ENCODE assay signal across 25 cellular contexts in the genomic region with DNA sequence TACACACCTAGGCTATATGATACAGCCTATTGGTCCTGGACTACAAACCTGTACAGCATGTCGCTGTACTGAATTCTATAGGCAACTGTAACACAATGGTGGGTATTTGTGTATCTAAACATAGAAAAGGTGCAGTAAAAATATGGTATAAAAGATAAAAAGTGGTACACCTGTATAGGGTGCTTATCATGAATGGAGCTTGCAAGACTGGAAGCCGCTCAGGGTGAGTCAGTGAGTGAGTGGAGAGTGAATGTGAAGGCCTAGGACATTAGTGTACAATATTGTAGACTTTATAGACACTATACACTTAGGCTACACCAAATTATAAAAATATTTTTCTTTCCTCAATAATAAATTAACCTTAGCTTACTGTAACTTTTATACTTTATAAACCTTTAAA. TPM values are rescaled to one million over a fixed set of nuclear protein-coding genes. Genes with fewer than 3 reads are reported as not detected.
DNase-seq lines count a peak whose midpoint lies in the region; ATAC-seq, FAIRE-seq and TF ChIP-seq lines count a peak whose summit lies in the region.
"Had no signal": no experiment of that assay in that cellular context is flagged by ENCODE, and none has a peak within 500 bp of the region (broad histone marks: within the 10 kb centered on the region; RNA-seq: fewer than 3 reads in every experiment).

No MANE protein-coding gene starts in this region.

- no peaks in the 10 kb centered on the region for H3K27me3 ChIP-seq in PC-3 (ENCODE audit: low read length)
- H3K27me3 ChIP-seq: BLaER1 treated with 17β-estradiol and CSF1 and Interleukin-3, amounts not matched to agents 10 nM and 100 nM had no signal

- H3K4me3 ChIP-seq in PC-3 (ENCODE audit: low read length) (no peak overlapping the region), epithelial cell of esophagus (ENCODE audit: low read length) (no peak overlapping the region)
- H3K4me3 ChIP-seq: A549; BLaER1 treated with 17β-estradiol and CSF1 and Interleukin-3, amounts not matched to agents 10 nM and 100 nM; GM12878; HAP-1 had no signal

- H3K9me3 ChIP-seq in PC-3 (ENCODE audit: low read length), result no peaks in the 10 kb centered on the region
- H3K9me3 ChIP-seq: A549; BE2C; BLaER1 treated with 17β-estradiol and CSF1 and Interleukin-3, amounts not matched to agents 10 nM and 100 nM; HAP-1 had no signal

- no peaks in the 10 kb centered on the region for H3K79me2 ChIP-seq in PC-3 (ENCODE audit: low read length)

- intact Hi-C loops in PC-3 (cut with micrococcal nuclease), result loop anchor here (2.0 kb wide), 1 partner anchor 41 kb away; the partner anchor contains the start of gene RASGRP3

- H3K4me1 Mint-ChIP-seq in stimulated activated naive B cell treated with anti-CD40 and anti-IgM and Interleukin-4, amounts not matched to agents 10 μg/mL and 1 μg/mL and 100 μg/mL, for 72 hours, result peaks cover 0 to 4% of the 10 kb centered on the region in 2 donors
- H3K4me1 Mint-ChIP-seq: CD14-positive monocyte; CD8-positive, alpha-beta memory T cell had no signal

- no peak for TF ChIP-seq CTCF in PC-3 (conservative IDR thresholded peaks at IDR 0.05; ENCODE audit: low read depth, low read length)
- no peak for TF ChIP-seq CTCF in epithelial cell of esophagus (IDR thresholded peaks at IDR 0.05; ENCODE audit: insufficient read depth, low read depth, low read length, missing control alignments)

- H3K27ac ChIP-seq in PC-3 (ENCODE audit: low read length), result no peak overlapping the region
- H3K27ac ChIP-seq: A549; BLaER1 treated with 17β-estradiol and CSF1 and Interleukin-3, amounts not matched to agents 10 nM and 100 nM had no signal

- peaks cover 53 to 70% of the 10 kb centered on the region in 2 donors for H3K36me3 Mint-ChIP-seq in stimulated activated naive B cell treated with anti-CD40 and anti-IgM and Interleukin-4, amounts not matched to agents 10 μg/mL and 1 μg/mL and 100 μg/mL, for 72 hours
- H3K36me3 Mint-ChIP-seq: CD14-positive monocyte had no signal

- H3K9ac ChIP-seq in PC-3 (ENCODE audit: low read length), result no peak overlapping the region
- H3K9ac ChIP-seq: BLaER1 treated with 17β-estradiol and CSF1 and Interleukin-3, amounts not matched to agents 10 nM and 100 nM had no signal

- peaks cover 13% of the 10 kb centered on the region for H3K4me1 ChIP-seq in PC-3 (ENCODE audit: insufficient read depth, low read length)
- H3K4me1 ChIP-seq: BE2C; BLaER1 treated with 17β-estradiol and CSF1 and Interleukin-3, amounts not matched to agents 10 nM and 100 nM; HAP-1 had no signal

- H4K20me1 ChIP-seq in PC-3 (ENCODE audit: low read length), result no peaks in the 10 kb centered on the region
- H4K20me1 ChIP-seq: BLaER1 treated with 17β-estradiol and CSF1 and Interleukin-3, amounts not matched to agents 10 nM and 100 nM had no signal

- no TSS peak for BruUV-seq in PC-3 (replicated peaks; lab: Mats Ljungman, UMichigan)

- CTCF ChIA-PET in PC-3 (lab: Charles Lee), result no interaction called here

- H2AFZ ChIP-seq in PC-3 (ENCODE audit: low read length), result no peak overlapping the region

- POLR2A ChIA-PET in PC-3 (lab: Charles Lee; ENCODE audit: unreplicated experiment), result interaction anchor here (0.6 kb wide), 1 partner anchor 43 kb away, joined by 6 read pairs; no protein-coding TSS in a partner anchor

- peak; percentile 57 for ATAC-seq in PC-3
- ATAC-seq in GM18909 (IDR thresholded peaks at IDR 0.05; ENCODE audit: poor library complexity, unreplicated experiment), result no peak
- no peak for ATAC-seq in stimulated activated naive B cell treated with anti-CD40 and anti-IgM and Interleukin-4, amounts not matched to agents 10 μg/mL and 1 μg/mL and 100 μg/mL, for 72 hours (replicated peaks)
- ATAC-seq: GM12878 had no signal

- H3K4me3 Mint-ChIP-seq in stimulated activated naive B cell treated with anti-CD40 and anti-IgM and Interleukin-4, amounts not matched to agents 10 μg/mL and 1 μg/mL and 100 μg/mL, for 72 hours, result no peak overlapping the region
- H3K4me3 Mint-ChIP-seq: CD14-positive monocyte; CD4-positive, alpha-beta T cell; CD8-positive, alpha-beta memory T cell had no signal

- peak; percentile 68 for FAIRE-seq in frontal cortex (lab: Jason Lieb, UNC)
- FAIRE-seq: A549, D721Med, GM12878, GM18507, H54 had no signal

- H3K4me2 ChIP-seq in PC-3 (ENCODE audit: low read length), result no peak overlapping the region
- H3K4me2 ChIP-seq: A549; BLaER1 treated with 17β-estradiol and CSF1 and Interleukin-3, amounts not matched to agents 10 nM and 100 nM had no signal

- no peak overlapping the region for H3K27ac Mint-ChIP-seq in stimulated activated naive B cell treated with anti-CD40 and anti-IgM and Interleukin-4, amounts not matched to agents 10 μg/mL and 1 μg/mL and 100 μg/mL, for 72 hours
- H3K27ac Mint-ChIP-seq: CD14-positive monocyte; CD4-positive, alpha-beta T cell; CD8-positive, alpha-beta memory T cell had no signal

- DNase-seq in ELR (ENCODE audit: low read depth) (peak; percentile 26), PC-3 (peak; percentile 34), epithelial cell of esophagus (ENCODE audit: low read depth) (peak; percentile 20), frontal cortex (ENCODE audit: low spot score in 2 of 2) (no peak), HCEC 1CT (no peak)
- no peak for DNase-seq in stimulated activated naive B cell treated with anti-CD40 and anti-IgM and Interleukin-4, amounts not matched to agents 10 μg/mL and 1 μg/mL and 100 μg/mL, for 72 hours
- DNase-seq: 8988T; ACHN; AML-193; BE2C; CD4-positive, alpha-beta T cell; CD8-positive, alpha-beta memory T cell; DMS 273 treated with DMSO at 0.1 percent for 48 hours; DND-41; GDM1; GOT3 had no signal

- no peaks in the 10 kb centered on the region for H3K9me2 ChIP-seq in PC-3 (replicated peaks; ENCODE audit: low read length)

- H3K9me3 Mint-ChIP-seq in stimulated activated naive B cell treated with anti-CD40 and anti-IgM and Interleukin-4, amounts not matched to agents 10 μg/mL and 1 μg/mL and 100 μg/mL, for 72 hours, result no peaks in the 10 kb centered on the region
- H3K9me3 Mint-ChIP-seq: CD4-positive, alpha-beta T cell; CD8-positive, alpha-beta memory T cell had no signal

- H3K36me3 ChIP-seq in PC-3 (ENCODE audit: low read depth, low read length), result no peaks in the 10 kb centered on the region
- H3K36me3 ChIP-seq: BE2C, HAP-1 had no signal

- H3F3A ChIP-seq in PC-3 (ENCODE audit: low read length, unreplicated experiment), result no peaks in the 10 kb centered on the region

- no peaks in the 10 kb centered on the region for H3K27me3 Mint-ChIP-seq in stimulated activated naive B cell treated with anti-CD40 and anti-IgM and Interleukin-4, amounts not matched to agents 10 μg/mL and 1 μg/mL and 100 μg/mL, for 72 hours
- H3K27me3 Mint-ChIP-seq: CD4-positive, alpha-beta T cell; CD8-positive, alpha-beta memory T cell had no signal

RNA-seq across cellular contexts. Expression of gene RASGRP3, which starts 41.8 kb away (rescaled TPM):
- total RNA-seq in PC-3 (2014; rRNA removed) (0.15 and 0.52 TPM in 2 replicates), frontal cortex (7.7 TPM)

Comparison
In these comparisons a context has a peak if more than half of its experiments do, and no peak if none do; other contexts are left out.
1. DNase-seq: peak in ELR (single experiment), PC-3 (single experiment) and epithelial cell of esophagus (single experiment); none in frontal cortex (0 of 2), HCEC 1CT (single experiment) and stimulated activated naive B cell treated with anti-CD40 and anti-IgM and Interleukin-4, amounts not matched to agents 10 μg/mL and 1 μg/mL and 100 μg/mL, for 72 hours (single experiment).